Comparison of ENCODE assay signal across 17 cellular contexts in the genomic region with DNA sequence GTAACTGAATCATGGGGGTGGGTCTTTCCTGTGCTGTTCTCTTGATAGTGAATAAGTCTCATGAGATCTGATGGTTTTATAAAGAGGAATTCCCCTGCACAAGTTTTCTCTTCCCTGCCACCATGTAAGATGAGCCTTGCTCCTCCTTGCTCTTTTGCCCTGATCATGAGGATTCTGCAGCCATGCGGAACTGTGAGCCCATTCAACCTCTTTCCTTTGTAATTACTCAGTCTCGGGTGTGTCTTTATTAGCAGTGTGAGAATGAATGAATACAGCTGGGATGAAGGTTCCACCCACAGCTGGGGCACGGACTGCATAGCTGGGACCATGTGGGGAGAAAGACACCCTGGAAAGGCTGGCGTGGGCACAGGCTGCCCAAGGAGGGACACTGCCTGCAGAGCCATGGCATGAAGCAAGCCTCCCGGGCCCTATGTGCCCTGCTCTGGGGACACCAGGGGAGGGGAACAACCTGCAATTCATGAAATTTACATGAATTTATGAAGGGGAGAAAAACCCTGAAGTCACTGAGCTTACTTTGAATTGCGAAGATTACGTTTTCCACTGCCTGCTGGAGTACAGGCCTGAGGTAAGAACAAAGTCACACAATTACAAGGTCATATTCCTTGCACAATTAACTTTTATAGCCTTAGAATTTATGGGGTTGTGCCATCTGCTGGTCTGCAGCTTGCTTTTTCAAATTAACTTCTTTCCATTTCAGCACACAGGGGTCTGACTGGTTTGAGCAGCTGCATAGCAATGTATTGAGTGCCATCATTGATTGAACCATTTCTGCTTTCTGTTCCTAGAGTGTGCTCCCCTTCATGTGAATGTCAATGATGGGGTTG. TPM values are rescaled to one million over a fixed set of nuclear protein-coding genes. Genes with fewer than 3 reads are reported as not detected.
DNase-seq lines count a peak whose midpoint lies in the region; ATAC-seq, FAIRE-seq and TF ChIP-seq lines count a peak whose summit lies in the region.
"Had no signal": no experiment of that assay in that cellular context is flagged by ENCODE, and none has a peak within 500 bp of the region (broad histone marks: within the 10 kb centered on the region; RNA-seq: fewer than 3 reads in every experiment).

No MANE protein-coding gene starts in this region.

- H3K4me3 Mint-ChIP-seq in naive thymus-derived CD4-positive, alpha-beta T cell, result no peak overlapping the region
- H3K4me3 Mint-ChIP-seq: activated T-helper 17 cell treated with anti-CD3 and anti-CD28 coated beads, Interleukin-2, amount 50 U/mL, for 72 hours; CD8-positive, alpha-beta T cell; T-helper 17 cell had no signal

- H3K27ac ChIP-seq in 22Rv1, result no peak overlapping the region
- no peak overlapping the region for H3K27ac ChIP-seq in breast epithelium
- H3K27ac ChIP-seq in naive thymus-derived CD4-positive, alpha-beta T cell (ENCODE audit: low read depth, low read length), result no peak overlapping the region

- no peaks in the 10 kb centered on the region for H3K4me1 ChIP-seq in breast epithelium
- no peaks in the 10 kb centered on the region for H3K4me1 ChIP-seq in naive thymus-derived CD4-positive, alpha-beta T cell (ENCODE audit: control insufficient read depth in 2 of 2, insufficient read depth in 2 of 2, low read length in 2 of 2)

- H3K27me3 Mint-ChIP-seq in naive thymus-derived CD4-positive, alpha-beta T cell, result peaks cover 0 to 29% (median 20%) of the 10 kb centered on the region in 5 donors

- H3K4me1 Mint-ChIP-seq in naive thymus-derived CD4-positive, alpha-beta T cell, result no peaks in the 10 kb centered on the region
- H3K4me1 Mint-ChIP-seq: activated T-helper 17 cell treated with anti-CD3 and anti-CD28 coated beads, Interleukin-2, amount 50 U/mL, for 72 hours; T-helper 17 cell had no signal

- no peaks in the 10 kb centered on the region for H3K36me3 ChIP-seq in breast epithelium
- no peaks in the 10 kb centered on the region for H3K36me3 ChIP-seq in naive thymus-derived CD4-positive, alpha-beta T cell (ENCODE audit: control insufficient read depth in 2 of 3, insufficient read depth in 3 of 3, low read length in 3 of 3)
- H3K36me3 ChIP-seq: MG63 had no signal

- TF ChIP-seq CTCF in 22Rv1 (IDR thresholded peaks at IDR 0.05) (peak; percentile 7; the same call in 1 of the 2 replicates), breast epithelium (IDR thresholded peaks at IDR 0.05) (no peak)

- intact Hi-C loops in breast epithelium (cut with DNase I; ENCODE audit: low total_unique reads), result no loop called here
- intact Hi-C loops in naive thymus-derived CD4-positive, alpha-beta T cell (cut with micrococcal nuclease), result no loop called here

- H3K9me3 Mint-ChIP-seq in naive thymus-derived CD4-positive, alpha-beta T cell, result peaks cover 0 to 24% (median 4%) of the 10 kb centered on the region in 11 donors

- no peak overlapping the region for H3K4me3 ChIP-seq in breast epithelium
- H3K4me3 ChIP-seq in naive thymus-derived CD4-positive, alpha-beta T cell (ENCODE audit: low read length), result no peak overlapping the region
- H3K4me3 ChIP-seq: MG63 had no signal

- H3K9me3 ChIP-seq in breast epithelium, result no peaks in the 10 kb centered on the region
- no peaks in the 10 kb centered on the region for H3K9me3 ChIP-seq in naive thymus-derived CD4-positive, alpha-beta T cell (ENCODE audit: control insufficient read depth in 2 of 3, low read length in 3 of 3)
- H3K9me3 ChIP-seq: MG63 had no signal

- ATAC-seq in naive thymus-derived CD4-positive, alpha-beta T cell, result no peak
- ATAC-seq: activated T-helper 17 cell treated with anti-CD3 and anti-CD28 coated beads, Interleukin-2, amount 50 U/mL, for 72 hours; CD8-positive, alpha-beta T cell; left lobe of liver; Right ventricle myocardium inferior; T-helper 17 cell had no signal

- TF ChIP-seq POLR2A in breast epithelium (IDR thresholded peaks at IDR 0.05), result no peak

- no peak for FAIRE-seq in RCC 7860 (lab: Jason Lieb, UNC)

- DNase-seq in HK-2 (ENCODE audit: unreplicated experiment) (peak; percentile 21), RCC 7860 (ENCODE audit: low spot score) (peak; percentile 43), kidney glomerular epithelial cell (lab: John Stamatoyannopoulos, UW) (peak; percentile 66), breast epithelium (ENCODE audit: low spot score in 2 of 2) (no peak), HUDEP-2 (lab: John Stamatoyannopoulos, UW; ENCODE audit: unreplicated experiment in 76 of 76) (no peak), islet precursor cell (no peak)
- DNase-seq in naive thymus-derived CD4-positive, alpha-beta T cell, result no peak
- DNase-seq: amniotic stem cell; CD8-positive, alpha-beta T cell; cerebellar nuclear complex; MG63; NCI-H2081; T-helper 17 cell had no signal

- no peaks in the 10 kb centered on the region for H3K27me3 ChIP-seq in breast epithelium
- peaks cover 0 to 5% of the 10 kb centered on the region in 2 donors for H3K27me3 ChIP-seq in naive thymus-derived CD4-positive, alpha-beta T cell (ENCODE audit: control insufficient read depth in 2 of 2, insufficient read depth in 2 of 2, low read length in 2 of 2)
- H3K27me3 ChIP-seq: MG63 had no signal

- CTCF ChIA-PET in naive thymus-derived CD4-positive, alpha-beta T cell (lab: Charles Lee), result no interaction called here

- POLR2A ChIA-PET in naive thymus-derived CD4-positive, alpha-beta T cell (lab: Charles Lee), result no interaction called here

- no peaks in the 10 kb centered on the region for H3K36me3 Mint-ChIP-seq in naive thymus-derived CD4-positive, alpha-beta T cell
- H3K36me3 Mint-ChIP-seq: CD8-positive, alpha-beta T cell had no signal

- peak overlapping the region in 1 of 9 donors; percentile 36 for H3K27ac Mint-ChIP-seq in naive thymus-derived CD4-positive, alpha-beta T cell
- H3K27ac Mint-ChIP-seq: activated T-helper 17 cell treated with anti-CD3 and anti-CD28 coated beads, Interleukin-2, amount 50 U/mL, for 72 hours; CD8-positive, alpha-beta T cell; T-helper 17 cell had no signal

RNA-seq across cellular contexts. Expression of a gene that starts 46.2 kb away (rescaled TPM):
- total RNA-seq in breast epithelium, result 1 to 10 TPM in 2 of 3 donors, under 1 TPM in 1; 0.98 to 3.2 (median 1.3) TPM
- total RNA-seq in naive thymus-derived CD4-positive, alpha-beta T cell, result 1 to 10 TPM in 3 of 5 experiments, under 1 TPM in 1, not detected in 1; 0.39 to 2.2 (median 1.3) TPM
- polyA plus RNA-seq in naive thymus-derived CD4-positive, alpha-beta T cell, result not detected

Comparison
In these comparisons a context has a peak if more than half of its experiments do, and no peak if none do; other contexts are left out.
1. DNase-seq: peak in HK-2 (single experiment), RCC 7860 (single experiment) and kidney glomerular epithelial cell (single experiment); none in breast epithelium (0 of 2), naive thymus-derived CD4-positive, alpha-beta T cell (0 of 9), HUDEP-2 (0 of 76) and islet precursor cell (single experiment).